ENCODE assay signal across 8 cellular contexts in genomic region chr7:98107313-98107691, GRCh38. TPM values are rescaled to one million over a fixed set of nuclear protein-coding genes. Genes with fewer than 3 reads are reported as not detected.
DNase-seq lines count a peak whose midpoint lies in the region; ATAC-seq and TF ChIP-seq lines count a peak whose summit lies in the region.

No MANE protein-coding gene starts in this region.

- H3K27ac Mint-ChIP-seq in mesothelial cell of epicardium: no peak overlapping the region

- H3K4me1 ChIP-seq in BE2C (peaks cover 4% of the 10 kb centered on the region; the same call in 1 of the 2 replicates), aorta (ENCODE audit: control insufficient read depth in 1 of 2, insufficient read depth in 2 of 2, low read length in 2 of 2) (no peaks in the 10 kb centered on the region)

- WGBS in aorta, 2 donors: 0% methylated on average over 17 to 29 of the region's 29 CpGs

- peak overlapping the region; percentile 86 for H3K4me3 ChIP-seq in BE2C (ENCODE audit: low read depth, low read length)
- H3K4me3 ChIP-seq in dorsolateral prefrontal cortex: peak overlapping the region; percentile 53 to 99 (median 95)
- peak overlapping the region; percentile 97 to 98 for H3K4me3 ChIP-seq in aorta (ENCODE audit: low read length in 2 of 2)

- peak overlapping the region in 50 of 59 donors; percentile 37 to 95 (median 85) for H3K27ac ChIP-seq in dorsolateral prefrontal cortex
- H3K27ac ChIP-seq in aorta (ENCODE audit: low read depth in 1 of 2, low read length in 2 of 2): no peak overlapping the region

- H3K27me3 Mint-ChIP-seq in mesothelial cell of epicardium (ENCODE audit: low read depth): no peaks in the 10 kb centered on the region

- DNase-seq in BE2C: peak; percentile 12
- DNase-seq in RPMI8226: peak; percentile 52
- peak in 1 of 10 donors; percentile 42 for DNase-seq in dorsolateral prefrontal cortex
- no peak for DNase-seq in mesothelial cell of epicardium (ENCODE audit: low spot score in 2 of 2, unreplicated experiment in 2 of 2)
- DNase-seq in aorta: no peak
- DNase-seq in islet precursor cell: no peak

- intact Hi-C loops in dorsolateral prefrontal cortex (cut with DNase I): loop anchor here (2.0 to 10.0 kb wide), 5 partner anchors 60 to 147 kb away; partner anchors contain the start of gene TECPR1 (in 1 of the 2)
- intact Hi-C loops in aorta (cut with DNase I): loop anchor here (2.0 to 5.0 kb wide), 2 partner anchors 60 to 61 kb away; no protein-coding TSS in a partner anchor

- H3K27me3 ChIP-seq in BE2C: no peaks in the 10 kb centered on the region
- H3K27me3 ChIP-seq in dorsolateral prefrontal cortex: no peaks in the 10 kb centered on the region
- no peaks in the 10 kb centered on the region for H3K27me3 ChIP-seq in aorta (ENCODE audit: control insufficient read depth in 1 of 2, insufficient read depth in 2 of 2, low read length in 1 of 2)

- TF ChIP-seq CTCF in BE2C (IDR thresholded peaks at IDR 0.05; ENCODE audit: low read depth, low read length) (no peak), dorsolateral prefrontal cortex (IDR thresholded peaks at IDR 0.05 in 54 of 56, conservative IDR thresholded peaks at IDR 0.05 in 2 of 56; ENCODE audit: low read depth in 1 of 56, partially characterized antibody in 56 of 56) (no peak), mesothelial cell of epicardium (IDR thresholded peaks at IDR 0.05; ENCODE audit: unreplicated experiment) (no peak)

- no peaks in the 10 kb centered on the region for H3K36me3 Mint-ChIP-seq in mesothelial cell of epicardium

- H3K36me3 ChIP-seq in BE2C (0 out of 2 replicates have a peak, but pooled peaks cover 3% of the 10 kb centered on the region), aorta (ENCODE audit: control insufficient read depth in 1 of 2, insufficient read depth in 2 of 2, low read length in 1 of 2) (no peaks in the 10 kb centered on the region)

- ATAC-seq in GM21526 (IDR thresholded peaks at IDR 0.05; ENCODE audit: low FRiP score, unreplicated experiment) (peak; percentile 13), aorta (ENCODE audit: low FRiP score) (no peak), GM21447 (IDR thresholded peaks at IDR 0.05; ENCODE audit: unreplicated experiment) (no peak)

- H3K9me3 ChIP-seq in BE2C: no peaks in the 10 kb centered on the region
- no peaks in the 10 kb centered on the region for H3K9me3 ChIP-seq in aorta (ENCODE audit: control insufficient read depth, low read length)

- peak overlapping the region; percentile 99 for H3K4me3 Mint-ChIP-seq in mesothelial cell of epicardium

- H3K9me3 Mint-ChIP-seq in mesothelial cell of epicardium: peaks cover 1% of the 10 kb centered on the region

- H3K4me1 Mint-ChIP-seq in mesothelial cell of epicardium: peaks cover 20% of the 10 kb centered on the region

RNA-seq across cellular contexts. Expression of gene LMTK2, which starts 0.6 kb away (rescaled TPM):
- polyA plus RNA-seq in BE2C (2012; ENCODE audit: insufficient read depth, insufficient read length, low read depth): 8.8 TPM
- 100 to 1,000 TPM in 69 of 120 experiments, 10 to 100 TPM in 51; 47.8 to 154 (median 104) TPM for total RNA-seq in dorsolateral prefrontal cortex
- 22.0 to 23.1 TPM (median 23.0 TPM) in 3 replicates for total RNA-seq in mesothelial cell of epicardium
- total RNA-seq in aorta: 10 to 100 TPM; 13.6 to 16.6 TPM
- polyA plus RNA-seq in aorta: 1 to 10 TPM; 1.5 to 3.6 TPM

Comparison
In these comparisons a context has a peak if more than half of its experiments do, and no peak if none do; other contexts are left out.
1. DNase-seq: peak in BE2C (single experiment) and RPMI8226 (single experiment); none in mesothelial cell of epicardium (0 of 2), aorta (0 of 2) and islet precursor cell (single experiment).
2. H3K27ac ChIP-seq: peak in dorsolateral prefrontal cortex (50 of 59); none in aorta (0 of 2).
3. Peak in every context shown above with its lines, with median percentiles within 50 percentile points of each other: H3K4me3 ChIP-seq.